ENCODE assay signal across 19 cellular contexts in genomic region chr11:61325649-61326414, GRCh38. TPM values are rescaled to one million over a fixed set of nuclear protein-coding genes. Genes with fewer than 3 reads are reported as not detected.
DNase-seq lines count a peak whose midpoint lies in the region; ATAC-seq, FAIRE-seq and TF ChIP-seq lines count a peak whose summit lies in the region.
"Had no signal": no experiment of that assay in that cellular context is flagged by ENCODE, and none has a peak within 500 bp of the region (broad histone marks: within the 10 kb centered on the region; RNA-seq: fewer than 3 reads in every experiment).

No MANE protein-coding gene starts in this region.

- H3K27me3 Mint-ChIP-seq in activated CD4-positive, alpha-beta memory T cell treated with anti-CD3 and anti-CD28 coated beads for 36 hours = no peaks in the 10 kb centered on the region
- H3K27me3 Mint-ChIP-seq: activated naive CD8-positive, alpha-beta T cell had no signal

- H2AFZ ChIP-seq in mammary epithelial cell (ENCODE audit: low read depth, low read length) = no peak overlapping the region

- TF ChIP-seq POLR2A in thyroid gland (IDR thresholded peaks at IDR 0.05) = no peak
- no peak for TF ChIP-seq POLR2A in H54 (IDR thresholded peaks at IDR 0.05; ENCODE audit: low read depth, low read length)

- intact Hi-C loops in mammary epithelial cell (cut with micrococcal nuclease) = loop anchor here (1.0 kb wide), 1 partner anchor 72 kb away; no protein-coding TSS in a partner anchor
- intact Hi-C loops in left cardiac atrium (cut with DNase I) = no loop called here
- intact Hi-C loops in thyroid gland (cut with DNase I) = no loop called here
- intact Hi-C loops in activated CD4-positive, alpha-beta memory T cell treated with anti-CD3 and anti-CD28 coated beads for 36 hours (cut with micrococcal nuclease) = no loop called here

- WGBS in mammary epithelial cell (ENCODE audit: low coverage, missing lambda C conversion rate) = 50% methylated on average over 2 of the region's 2 CpGs
- WGBS in thyroid gland, 2 donors = 80 to 94% methylated on average over 2 of the region's 2 CpGs

- H3K4me1 Mint-ChIP-seq in activated CD4-positive, alpha-beta memory T cell treated with anti-CD3 and anti-CD28 coated beads for 36 hours (ENCODE audit: low read depth) = peaks cover 22% of the 10 kb centered on the region

- dilution Hi-C loops in mammary epithelial cell (cut with HindIII; ENCODE audit: low sequenced_read_pairs) = no loop called here

- no peak overlapping the region for H3K9ac ChIP-seq in mammary epithelial cell (ENCODE audit: insufficient read depth, low read length)

- no peak overlapping the region for H3K4me3 Mint-ChIP-seq in activated CD4-positive, alpha-beta memory T cell treated with anti-CD3 and anti-CD28 coated beads for 36 hours
- H3K4me3 Mint-ChIP-seq: activated naive CD8-positive, alpha-beta T cell had no signal

- peak overlapping the region; percentile 72 to 87 for H3K27ac Mint-ChIP-seq in activated naive CD4-positive, alpha-beta T cell treated with anti-CD3 and anti-CD28 coated beads, Interleukin-2, amount 50 U/mL, for 72 hours
- H3K27ac Mint-ChIP-seq in activated CD4-positive, alpha-beta memory T cell treated with anti-CD3 and anti-CD28 coated beads for 36 hours = no peak overlapping the region
- H3K27ac Mint-ChIP-seq: activated naive CD8-positive, alpha-beta T cell; nephron had no signal

- peak overlapping the region; percentile 15 for H3K27ac ChIP-seq in mammary epithelial cell (ENCODE audit: insufficient read depth, low read depth, low read length)
- no peak overlapping the region for H3K27ac ChIP-seq in thyroid gland
- H3K27ac ChIP-seq: lower lobe of right lung had no signal

- BruUV-seq in mammary epithelial cell (replicated peaks; lab: Mats Ljungman, UMichigan) = no TSS peak

- POLR2A ChIA-PET in activated CD4-positive, alpha-beta memory T cell treated with anti-CD3 and anti-CD28 coated beads for 36 hours (lab: Charles Lee) = no interaction called here

- no peak for DNase-seq in activated naive CD4-positive, alpha-beta T cell treated with anti-CD3 and anti-CD28 coated beads, Interleukin-2, amount 50 U/mL, for 72 hours (ENCODE audit: low spot score in 2 of 2)
- DNase-seq in activated naive CD4-positive, alpha-beta T cell treated with anti-CD3 and anti-CD28 coated beads, Interleukin-2, amount 50 U/mL, for 16 hours = no peak
- DNase-seq in mammary epithelial cell = peak; percentile 76
- no peak for DNase-seq in left cardiac atrium
- DNase-seq in thyroid gland = peak; percentile 58 to 65
- DNase-seq in H54 (ENCODE audit: insufficient read length, low spot score) = no peak
- no peak for DNase-seq in activated CD4-positive, alpha-beta memory T cell treated with anti-CD3 and anti-CD28 coated beads for 36 hours
- DNase-seq: ACHN; activated CD4-positive, CD25-positive, alpha-beta regulatory T cell; KBM-7; lower lobe of right lung; NCI-H1436; NCI-H510A; stimulated activated CD8-positive, alpha-beta memory T cell treated with anti-CD3 and anti-CD28 coated beads, Interleukin-4, amount 100 ng/mL, for 48 hours; T-helper 1 cell had no signal

- peaks cover 50% of the 10 kb centered on the region for H3K36me3 ChIP-seq in mammary epithelial cell (ENCODE audit: insufficient read depth, low read length)
- peaks cover 40 to 75% of the 10 kb centered on the region in 2 donors for H3K36me3 ChIP-seq in thyroid gland

- H3K79me2 ChIP-seq in mammary epithelial cell (ENCODE audit: insufficient read depth, low read length) = peaks cover 66% of the 10 kb centered on the region

- H4K20me1 ChIP-seq in mammary epithelial cell (ENCODE audit: insufficient read depth, low read length) = peaks cover 2% of the 10 kb centered on the region

- CTCF ChIA-PET in mammary epithelial cell (lab: Charles Lee; ENCODE audit: low non-redundant PET) = no interaction called here
- CTCF ChIA-PET in activated CD4-positive, alpha-beta memory T cell treated with anti-CD3 and anti-CD28 coated beads for 36 hours (lab: Charles Lee) = interaction anchor here (0.8 to 1.0 kb wide), 2 partner anchors 10 to 60 kb away, joined by 3 to 6 read pairs; no protein-coding TSS in a partner anchor

- TF ChIP-seq CTCF in mammary epithelial cell (conservative IDR thresholded peaks at IDR 0.05 in 1 of 2, IDR thresholded peaks at IDR 0.05 in 1 of 2; ENCODE audit: extremely low read depth in 1 of 2, insufficient read depth in 1 of 2, low read depth in 1 of 2, low read length in 2 of 2) = no peak
- TF ChIP-seq CTCF in thyroid gland (IDR thresholded peaks at IDR 0.05) = no peak

- no peak overlapping the region for H3K4me3 ChIP-seq in mammary epithelial cell (replicated peaks in 1 of 3; ENCODE audit: insufficient read depth in 1 of 3, low read depth in 2 of 3, low read length in 3 of 3)
- no peak overlapping the region for H3K4me3 ChIP-seq in thyroid gland (replicated peaks in 1 of 3)
- H3K4me3 ChIP-seq: lower lobe of right lung had no signal

- peaks cover 19% of the 10 kb centered on the region for H3K4me1 ChIP-seq in mammary epithelial cell (ENCODE audit: insufficient read depth, low read length)
- H3K4me1 ChIP-seq in thyroid gland = peaks cover 0 to 8% of the 10 kb centered on the region in 2 donors

- H3K9me3 Mint-ChIP-seq in activated naive CD4-positive, alpha-beta T cell treated with anti-CD3 and anti-CD28 coated beads, Interleukin-2, amount 50 U/mL, for 72 hours = no peaks in the 10 kb centered on the region
- H3K9me3 Mint-ChIP-seq in activated CD4-positive, alpha-beta memory T cell treated with anti-CD3 and anti-CD28 coated beads for 36 hours = no peaks in the 10 kb centered on the region
- H3K9me3 Mint-ChIP-seq: nephron had no signal

- no peaks in the 10 kb centered on the region for H3K27me3 ChIP-seq in mammary epithelial cell (ENCODE audit: insufficient read depth, low read length)
- H3K27me3 ChIP-seq in thyroid gland = no peaks in the 10 kb centered on the region

- H3K36me3 Mint-ChIP-seq in activated naive CD4-positive, alpha-beta T cell treated with anti-CD3 and anti-CD28 coated beads, Interleukin-2, amount 50 U/mL, for 72 hours = peaks cover 26 to 39% of the 10 kb centered on the region in 2 donors
- H3K36me3 Mint-ChIP-seq in activated CD4-positive, alpha-beta memory T cell treated with anti-CD3 and anti-CD28 coated beads for 36 hours = peaks cover 66% of the 10 kb centered on the region

- no peak for ATAC-seq in activated naive CD4-positive, alpha-beta T cell treated with anti-CD3 and anti-CD28 coated beads, Interleukin-2, amount 50 U/mL, for 72 hours
- ATAC-seq in left cardiac atrium = peak; percentile 62 to 71
- ATAC-seq in HG03095 (IDR thresholded peaks at IDR 0.05; ENCODE audit: unreplicated experiment) = no peak
- ATAC-seq: Panc1 had no signal

- in situ Hi-C loops in mammary epithelial cell (cut with MboI; ENCODE audit: low sequenced_read_pairs in 2 of 2) = no loop called here

- H3K9me3 ChIP-seq in mammary epithelial cell (replicated peaks; ENCODE audit: insufficient read depth, low read length) = no peaks in the 10 kb centered on the region
- H3K9me3 ChIP-seq in thyroid gland = no peaks in the 10 kb centered on the region
- H3K9me3 ChIP-seq: lower lobe of right lung had no signal

- peak overlapping the region; percentile 18 for H3K4me2 ChIP-seq in mammary epithelial cell (ENCODE audit: insufficient read depth, low read depth, low read length)

- FAIRE-seq in H54 (lab: Jason Lieb, UNC) = no peak

RNA-seq across cellular contexts. Expression of gene DDB1, which starts 7.1 kb away (rescaled TPM):
- total RNA-seq in activated naive CD4-positive, alpha-beta T cell treated with anti-CD3 and anti-CD28 coated beads, Interleukin-2, amount 50 U/mL, for 72 hours = 100 to 1,000 TPM; 221 to 244 TPM
- total RNA-seq in mammary epithelial cell (100 to 1,000 TPM; 214 to 230 TPM), left cardiac atrium (100 to 1,000 TPM; 107 to 136 TPM), thyroid gland (100 to 1,000 TPM; 132 to 211 (median 182) TPM)
- 225 TPM for polyA plus RNA-seq in mammary epithelial cell
- 327 TPM for polyA minus RNA-seq in mammary epithelial cell
- 100 to 1,000 TPM; 222 to 223 TPM for total RNA-seq in activated CD4-positive, alpha-beta memory T cell treated with anti-CD3 and anti-CD28 coated beads for 36 hours

RNA-seq across cellular contexts. Expression of gene TKFC, which starts 7.2 kb away (rescaled TPM):
- 10 to 100 TPM; 29.3 to 83.8 TPM for total RNA-seq in activated naive CD4-positive, alpha-beta T cell treated with anti-CD3 and anti-CD28 coated beads, Interleukin-2, amount 50 U/mL, for 72 hours
- 10 to 100 TPM; 30.0 to 65.3 TPM for total RNA-seq in mammary epithelial cell
- polyA plus RNA-seq in mammary epithelial cell = 29.5 TPM
- polyA minus RNA-seq in mammary epithelial cell = 18.2 TPM
- total RNA-seq in left cardiac atrium = 10 to 100 TPM; 16.1 to 18.0 TPM
- total RNA-seq in thyroid gland = 10 to 100 TPM; 27.0 to 62.8 (median 43.6) TPM
- total RNA-seq in activated CD4-positive, alpha-beta memory T cell treated with anti-CD3 and anti-CD28 coated beads for 36 hours = 100 to 1,000 TPM; 118 to 120 TPM

RNA-seq across cellular contexts. Expression of gene VWCE, which starts 30.7 kb away (rescaled TPM):
- total RNA-seq in activated naive CD4-positive, alpha-beta T cell treated with anti-CD3 and anti-CD28 coated beads, Interleukin-2, amount 50 U/mL, for 72 hours = 10 to 100 TPM in 1 of 2 donors, 1 to 10 TPM in 1; 5.4 to 19.6 TPM
- total RNA-seq in mammary epithelial cell (under 1 TPM; 0.50 to 0.82 TPM), left cardiac atrium (1 to 10 TPM; 1.1 to 2.3 TPM), thyroid gland (1 to 10 TPM in 2 of 4 donors, under 1 TPM in 2; 0.54 to 2.5 (median 1.0) TPM)
- 0.34 TPM for polyA plus RNA-seq in mammary epithelial cell
- not detected for polyA minus RNA-seq in mammary epithelial cell
- total RNA-seq in activated CD4-positive, alpha-beta memory T cell treated with anti-CD3 and anti-CD28 coated beads for 36 hours = 1 to 10 TPM; 1.1 to 1.4 TPM

RNA-seq across cellular contexts. Expression of gene CYB561A3, which starts 35.9 kb away (rescaled TPM):
- 10 to 100 TPM; 38.3 to 68.7 TPM for total RNA-seq in activated naive CD4-positive, alpha-beta T cell treated with anti-CD3 and anti-CD28 coated beads, Interleukin-2, amount 50 U/mL, for 72 hours
- 10 to 100 TPM; 65.8 to 74.8 TPM for total RNA-seq in mammary epithelial cell
- 59.4 TPM for polyA plus RNA-seq in mammary epithelial cell
- polyA minus RNA-seq in mammary epithelial cell = 78.6 TPM
- 10 to 100 TPM; 15.7 to 17.0 TPM for total RNA-seq in left cardiac atrium
- 10 to 100 TPM; 39.3 to 62.8 (median 49.7) TPM for total RNA-seq in thyroid gland
- total RNA-seq in activated CD4-positive, alpha-beta memory T cell treated with anti-CD3 and anti-CD28 coated beads for 36 hours = 10 to 100 TPM; 32.3 to 32.9 TPM

RNA-seq across cellular contexts. Expression of gene TMEM138, which starts 36.3 kb away (rescaled TPM):
- 10 to 100 TPM; 32.4 to 44.2 TPM for total RNA-seq in activated naive CD4-positive, alpha-beta T cell treated with anti-CD3 and anti-CD28 coated beads, Interleukin-2, amount 50 U/mL, for 72 hours
- total RNA-seq in mammary epithelial cell (10 to 100 TPM; 40.2 to 81.9 TPM), left cardiac atrium (10 to 100 TPM; 24.4 to 32.6 TPM), thyroid gland (10 to 100 TPM; 25.3 to 37.1 (median 31.5) TPM)
- 57.8 TPM for polyA plus RNA-seq in mammary epithelial cell
- 31.5 TPM for polyA minus RNA-seq in mammary epithelial cell
- total RNA-seq in activated CD4-positive, alpha-beta memory T cell treated with anti-CD3 and anti-CD28 coated beads for 36 hours = 10 to 100 TPM; 33.7 to 34.6 TPM

Comparison
In these comparisons a context has a peak if more than half of its experiments do, and no peak if none do; other contexts are left out.
1. ATAC-seq: peak in left cardiac atrium (2 of 2); none in activated naive CD4-positive, alpha-beta T cell treated with anti-CD3 and anti-CD28 coated beads, Interleukin-2, amount 50 U/mL, for 72 hours (0 of 2) and HG03095 (single experiment).
2. DNase-seq: peak in mammary epithelial cell (single experiment) and thyroid gland (2 of 2); none in activated naive CD4-positive, alpha-beta T cell treated with anti-CD3 and anti-CD28 coated beads, Interleukin-2, amount 50 U/mL, for 72 hours (0 of 2), activated naive CD4-positive, alpha-beta T cell treated with anti-CD3 and anti-CD28 coated beads, Interleukin-2, amount 50 U/mL, for 16 hours (single experiment), left cardiac atrium (single experiment), H54 (single experiment) and activated CD4-positive, alpha-beta memory T cell treated with anti-CD3 and anti-CD28 coated beads for 36 hours (single experiment).